Comparison of ENCODE assay signal across 21 cellular contexts in genomic region chr13:31663880-31664585, GRCh38.
"Had no signal": no experiment of that assay in that cellular context is flagged by ENCODE, and none has a peak within 500 bp of the region (broad histone marks: within the 10 kb centered on the region; RNA-seq: fewer than 3 reads in every experiment).

No MANE protein-coding gene starts in this region.

- H3K4me1 ChIP-seq: psoas muscle, right atrium auricular region, vagina had no signal

- ATAC-seq: activated CD8-positive, alpha-beta T cell treated with anti-CD3 and anti-CD28 coated beads, Interleukin-2, amount 10 ng/mL, durations not matched to agents 7 days and 5 days; activated naive CD4-positive, alpha-beta T cell treated with anti-CD3 and anti-CD28 coated beads, Interleukin-2, amount 50 U/mL, for 72 hours; left ventricle myocardium superior; natural killer cell treated with Interleukin-12 subunit alpha and Interleukin-12 subunit beta and Interleukin-15 and Interleukin-18, amount 100 ng/mL, for 72 hours; psoas muscle had no signal

- DNase-seq: activated CD4-positive, alpha-beta T cell treated with anti-CD3 and anti-CD28 coated beads for 1 hour; activated CD4-positive, alpha-beta T cell treated with anti-CD3 and anti-CD28 coated beads, Interleukin-2, amount 50 U/mL, for 1 hour; activated CD8-positive, alpha-beta T cell treated with anti-CD3 and anti-CD28 coated beads, Interleukin-2, amount 10 ng/mL, durations not matched to agents 7 days and 5 days; activated gamma-delta T cell treated with Interleukin-2 at 50 U/mL for 16 hours; aorta; effector CD4-positive, alpha-beta T cell; foreskin melanocyte; left ventricle myocardium superior; ovary; psoas muscle; stimulated activated CD4-positive, alpha-beta T cell treated with anti-CD3 and anti-CD28 coated beads, Interleukin-4, amount 100 ng/mL, for 24 hours; stimulated activated naive CD4-positive, alpha-beta T cell treated with Interleukin-2 at 50 U/mL for 16 hours; WERI-Rb-1 had no signal

- H3K27me3 ChIP-seq: neutrophil, ovary, right atrium auricular region, vagina had no signal

- H3K27ac ChIP-seq: neutrophil, ovary, psoas muscle, right atrium auricular region, thoracic aorta, vagina, WERI-Rb-1 had no signal

- H3K9me3 ChIP-seq: neutrophil, ovary, thoracic aorta, vagina had no signal

- H3K36me3 ChIP-seq: neutrophil, ovary, right atrium auricular region, thoracic aorta, vagina, WERI-Rb-1 had no signal

- H3K4me3 ChIP-seq: ovary, psoas muscle, right atrium auricular region, thoracic aorta, vagina had no signal

- FAIRE-seq: islet of Langerhans, TTC549 had no signal
